ENCODE assay signal across 8 cellular contexts in the genomic region with DNA sequence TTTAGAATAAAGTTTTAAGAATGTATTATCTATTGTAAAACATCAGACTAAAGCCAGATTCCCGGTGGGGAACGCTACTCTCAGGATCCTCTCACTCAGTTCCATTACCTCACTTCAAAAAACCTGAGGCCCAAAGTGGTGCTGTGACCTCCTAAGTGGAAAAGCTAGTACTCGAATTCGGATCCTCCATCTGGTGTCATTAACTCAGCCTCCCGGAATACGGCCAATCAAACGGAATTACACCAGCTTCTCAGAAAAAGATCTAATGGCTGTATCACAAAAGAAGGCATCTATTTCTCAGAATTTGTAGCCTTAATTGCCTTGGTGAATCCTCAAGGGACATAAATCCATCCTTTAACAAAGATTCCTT. TPM values are rescaled to one million over a fixed set of nuclear protein-coding genes. Genes with fewer than 3 reads are reported as not detected.
DNase-seq lines count a peak whose midpoint lies in the region; ATAC-seq and TF ChIP-seq lines count a peak whose summit lies in the region.

No MANE protein-coding gene starts in this region.

- H3K4me3 ChIP-seq in CD4-positive, CD25-positive, alpha-beta regulatory T cell (ENCODE audit: low read depth, low read length): peak overlapping the region; percentile 96
- H3K4me3 ChIP-seq in HEK293 (ENCODE audit: low read depth, low read length) (peak overlapping the region; percentile 98), stomach smooth muscle (ENCODE audit: low read length in 2 of 2) (peak overlapping the region; percentile 94)

- no peak for DNase-seq in CD4-positive, CD25-positive, alpha-beta regulatory T cell
- no peak for DNase-seq in activated naive CD8-positive, alpha-beta T cell treated with anti-CD3 and anti-CD28 coated beads for 36 hours
- DNase-seq in immature natural killer cell (no peak), GM20000 (ENCODE audit: low spot score) (no peak), superior temporal gyrus (ENCODE audit: extremely low spot score) (no peak)

- CTCF ChIA-PET in HEK293 (lab: Yijun Ruan, JAX): interaction anchor here (0.7 to 2.3 kb wide), 2 partner anchors 123 to 1139 kb away, joined by 4 to 7 read pairs; no protein-coding TSS in a partner anchor

- H3K36me3 Mint-ChIP-seq in CD4-positive, CD25-positive, alpha-beta regulatory T cell: peaks cover 10% of the 10 kb centered on the region
- peaks cover 19% of the 10 kb centered on the region for H3K36me3 Mint-ChIP-seq in activated naive CD8-positive, alpha-beta T cell treated with anti-CD3 and anti-CD28 coated beads for 36 hours
- no peaks in the 10 kb centered on the region for H3K36me3 Mint-ChIP-seq in immature natural killer cell

- no peaks in the 10 kb centered on the region for H3K27me3 ChIP-seq in CD4-positive, CD25-positive, alpha-beta regulatory T cell (ENCODE audit: control insufficient read depth, insufficient read depth, low read length)
- no peaks in the 10 kb centered on the region for H3K27me3 ChIP-seq in stomach smooth muscle (ENCODE audit: control insufficient read depth in 1 of 2, insufficient read depth in 2 of 2, low read length in 2 of 2)

- no peaks in the 10 kb centered on the region for H3K9me3 Mint-ChIP-seq in CD4-positive, CD25-positive, alpha-beta regulatory T cell
- no peaks in the 10 kb centered on the region for H3K9me3 Mint-ChIP-seq in activated naive CD8-positive, alpha-beta T cell treated with anti-CD3 and anti-CD28 coated beads for 36 hours
- H3K9me3 Mint-ChIP-seq in immature natural killer cell: no peaks in the 10 kb centered on the region

- H3K27ac Mint-ChIP-seq in CD4-positive, CD25-positive, alpha-beta regulatory T cell: peak overlapping the region in 2 of 3 donors; percentile 97 to 98
- H3K27ac Mint-ChIP-seq in activated naive CD8-positive, alpha-beta T cell treated with anti-CD3 and anti-CD28 coated beads for 36 hours: peak overlapping the region; percentile 97
- H3K27ac Mint-ChIP-seq in immature natural killer cell: peak overlapping the region; percentile 94 to 98 (median 96)

- no peaks in the 10 kb centered on the region for H3K9me3 ChIP-seq in CD4-positive, CD25-positive, alpha-beta regulatory T cell (ENCODE audit: control insufficient read depth in 2 of 2, low read length in 2 of 2)
- no peaks in the 10 kb centered on the region for H3K9me3 ChIP-seq in HEK293 (ENCODE audit: control insufficient read depth, insufficient read depth, low read depth, low read length)
- H3K9me3 ChIP-seq in stomach smooth muscle (ENCODE audit: control insufficient read depth in 2 of 2, low read length in 2 of 2): no peaks in the 10 kb centered on the region

- H3K4me1 ChIP-seq in CD4-positive, CD25-positive, alpha-beta regulatory T cell (ENCODE audit: control insufficient read depth, insufficient read depth, low read length, poor library complexity, severe bottlenecking): peaks cover 38% of the 10 kb centered on the region
- H3K4me1 ChIP-seq in HEK293 (ENCODE audit: control insufficient read depth, insufficient read depth, low read length) (no peaks in the 10 kb centered on the region), stomach smooth muscle (ENCODE audit: control insufficient read depth, insufficient read depth, low read length) (peaks cover 11% of the 10 kb centered on the region)

- H3K27ac ChIP-seq in CD4-positive, CD25-positive, alpha-beta regulatory T cell (ENCODE audit: insufficient read depth, low read length, poor library complexity, severe bottlenecking): no peak overlapping the region
- peak overlapping the region; percentile 77; the same call in 1 of the 2 replicates for H3K27ac ChIP-seq in HEK293 (ENCODE audit: extremely low read depth, low read depth, low read length)
- peak overlapping the region; percentile 91 for H3K27ac ChIP-seq in stomach smooth muscle (ENCODE audit: low read length)

- TF ChIP-seq CTCF in HEK293 (tag by site-specific recombination; IDR thresholded peaks at IDR 0.05) (no peak), GM20000 (IDR thresholded peaks at IDR 0.05; ENCODE audit: extremely low read depth, missing control alignments) (no peak)

- peaks cover 44 to 67% (median 45%) of the 10 kb centered on the region in 4 donors for H3K4me1 Mint-ChIP-seq in CD4-positive, CD25-positive, alpha-beta regulatory T cell
- peaks cover 43% of the 10 kb centered on the region for H3K4me1 Mint-ChIP-seq in activated naive CD8-positive, alpha-beta T cell treated with anti-CD3 and anti-CD28 coated beads for 36 hours
- H3K4me1 Mint-ChIP-seq in immature natural killer cell: peaks cover 39 to 62% of the 10 kb centered on the region in 2 donors

- H3K27me3 Mint-ChIP-seq in CD4-positive, CD25-positive, alpha-beta regulatory T cell: no peaks in the 10 kb centered on the region
- H3K27me3 Mint-ChIP-seq in activated naive CD8-positive, alpha-beta T cell treated with anti-CD3 and anti-CD28 coated beads for 36 hours: no peaks in the 10 kb centered on the region
- H3K27me3 Mint-ChIP-seq in immature natural killer cell (ENCODE audit: low read depth in 3 of 3): peaks cover 0 to 3% (median 3%) of the 10 kb centered on the region in 3 donors

- peak overlapping the region; percentile 97 to 100 (median 98) for H3K4me3 Mint-ChIP-seq in CD4-positive, CD25-positive, alpha-beta regulatory T cell
- peak overlapping the region; percentile 94 for H3K4me3 Mint-ChIP-seq in activated naive CD8-positive, alpha-beta T cell treated with anti-CD3 and anti-CD28 coated beads for 36 hours
- peak overlapping the region; percentile 96 to 98 (median 97) for H3K4me3 Mint-ChIP-seq in immature natural killer cell

- H3K9ac ChIP-seq in stomach smooth muscle (ENCODE audit: low read length in 2 of 2): peak overlapping the region; percentile 88 to 94

- no peaks in the 10 kb centered on the region for H3K36me3 ChIP-seq in CD4-positive, CD25-positive, alpha-beta regulatory T cell (ENCODE audit: control insufficient read depth, insufficient read depth, low read length)
- H3K36me3 ChIP-seq in HEK293 (ENCODE audit: control insufficient read depth in 2 of 2, insufficient read depth in 1 of 2, low read length in 2 of 2) (no peaks in the 10 kb centered on the region), stomach smooth muscle (ENCODE audit: control insufficient read depth in 2 of 2, insufficient read depth in 2 of 2, low read length in 2 of 2) (peaks cover 0 to 2% of the 10 kb centered on the region in 2 donors)

- POLR2A ChIA-PET in HEK293 (lab: Yijun Ruan, JAX): interaction anchor here (0.6 to 1.0 kb wide), 2 partner anchors 13 to 242 kb away, joined by 3 read pairs; a partner anchor contains a TSS

- no peak for ATAC-seq in CD4-positive, CD25-positive, alpha-beta regulatory T cell (ENCODE audit: low read depth in 2 of 2)
- no peak for ATAC-seq in GM19397 (IDR thresholded peaks at IDR 0.05; ENCODE audit: unreplicated experiment)

TF ChIP-seq in HEK293, 187 proteins besides CTCF, POLR2A, EP300 and RAD21:
- TF ChIP-seq ZNF341 (tag by site-specific recombination; IDR thresholded peaks at IDR 0.05; ENCODE audit: low read depth) (peak; percentile 26; the same call in 1 of the 2 replicates), ZNF670 (tag by site-specific recombination; IDR thresholded peaks at IDR 0.05; ENCODE audit: low read depth) (no peak), ZNF335 (tag by site-specific recombination; conservative IDR thresholded peaks at IDR 0.05) (peak; percentile 26), ZNF629 (tag by site-specific recombination; IDR thresholded peaks at IDR 0.05) (0 out of 2 replicates have a peak, but pooled peaks have one; percentile 11)
TF ChIP-seq in HEK293: peak in this region for 3.

RNA-seq across cellular contexts. Expression of a gene that starts 0.6 kb away (rescaled TPM):
- total RNA-seq in CD4-positive, CD25-positive, alpha-beta regulatory T cell: 27.5 TPM
- 1 to 10 TPM; 2.7 to 5.0 (median 4.0) TPM for polyA plus RNA-seq in CD4-positive, CD25-positive, alpha-beta regulatory T cell
- 10 to 100 TPM; 11.3 to 12.4 TPM for total RNA-seq in activated naive CD8-positive, alpha-beta T cell treated with anti-CD3 and anti-CD28 coated beads for 36 hours
- 1 to 10 TPM in 2 of 3 donors, under 1 TPM in 1; 0.46 to 3.9 (median 1.8) TPM for polyA plus RNA-seq in immature natural killer cell

RNA-seq across cellular contexts. Expression of a gene that starts 1.1 kb away (rescaled TPM):
- total RNA-seq in CD4-positive, CD25-positive, alpha-beta regulatory T cell: 20.7 TPM
- polyA plus RNA-seq in CD4-positive, CD25-positive, alpha-beta regulatory T cell: 10 to 100 TPM; 25.2 to 34.4 (median 30.0) TPM
- 10 to 100 TPM; 68.9 to 77.6 TPM for total RNA-seq in activated naive CD8-positive, alpha-beta T cell treated with anti-CD3 and anti-CD28 coated beads for 36 hours
- 10 to 100 TPM; 32.7 to 56.3 (median 46.4) TPM for polyA plus RNA-seq in immature natural killer cell
